1 cellular context compared by ENCODE assay signal in genomic region chr1:234963180-234963903, GRCh38.
TF ChIP-seq lines count a peak whose summit lies in the region.

No MANE protein-coding gene starts in this region.

TF ChIP-seq in IMR-90, 13 proteins besides CTCF, POLR2A, EP300 and RAD21:
- no peak for TF ChIP-seq BHLHE40 (IDR thresholded peaks at IDR 0.05; ENCODE audit: low read depth, low read length)
- 0 out of 2 replicates have a peak, but pooled peaks have one; percentile 15 for TF ChIP-seq NFE2L2 (IDR thresholded peaks at IDR 0.05; ENCODE audit: low read depth, low read length)
- peak; percentile 12; the same call in 1 of the 2 replicates for TF ChIP-seq SMC3 (IDR thresholded peaks at IDR 0.05; ENCODE audit: low read depth, low read length)
- TF ChIP-seq ELK1 (IDR thresholded peaks at IDR 0.05; ENCODE audit: borderline replicate concordance, low read depth, low read length): no peak
- TF ChIP-seq MXI1 (IDR thresholded peaks at IDR 0.05; ENCODE audit: borderline replicate concordance, low read depth, low read length): 0 out of 2 replicates have a peak, but pooled peaks have one; percentile 14
- TF ChIP-seq CEBPB (IDR thresholded peaks at IDR 0.05; ENCODE audit: low read depth, low read length): peak; percentile 86
- TF ChIP-seq RFX5 (IDR thresholded peaks at IDR 0.05; ENCODE audit: low read depth, low read length): no peak
- no peak for TF ChIP-seq MAZ (IDR thresholded peaks at IDR 0.05; ENCODE audit: borderline replicate concordance, low read depth, low read length)
- peak; percentile 39; the same call in 1 of the 2 replicates for TF ChIP-seq MAFK (IDR thresholded peaks at IDR 0.05; ENCODE audit: low read depth, low read length)
- no peak for TF ChIP-seq CHD1 (IDR thresholded peaks at IDR 0.05; ENCODE audit: low read depth, low read length)
- 0 out of 2 replicates have a peak, but pooled peaks have one; percentile 1 for TF ChIP-seq USF2 (IDR thresholded peaks at IDR 0.05; ENCODE audit: low read depth, low read length)
- peak; percentile 52; the same call in 1 of the 2 replicates for TF ChIP-seq FOS (IDR thresholded peaks at IDR 0.05; ENCODE audit: low read depth, low read length)
- no peak for TF ChIP-seq RCOR1 (IDR thresholded peaks at IDR 0.05; ENCODE audit: insufficient replicate concordance, low read length)
